1 cellular context compared by ENCODE assay signal in genomic region chr7:106615808-106616691, GRCh38.
TF ChIP-seq lines count a peak whose summit lies in the region.

No MANE protein-coding gene starts in this region.

TF ChIP-seq in K562, 482 proteins besides CTCF, POLR2A, EP300 and RAD21 (continued from another document and continues in another):
- TF ChIP-seq ARID4B (CRISPR knock-in tag; IDR thresholded peaks at IDR 0.05) (no peak), L3MBTL2 (IDR thresholded peaks at IDR 0.05) (peak; percentile 69), CXXC5 (CRISPR knock-in tag; IDR thresholded peaks at IDR 0.05) (peak; percentile 77), PHF8 (IDR thresholded peaks at IDR 0.05; ENCODE audit: borderline replicate concordance, low read length) (no peak), ATF1 (CRISPR knock-in tag; IDR thresholded peaks at IDR 0.05) (no peak), ATF1 (tag; IDR thresholded peaks at IDR 0.05) (0 out of 2 replicates have a peak, but pooled peaks have one; percentile 23), GABPA (tag; conservative IDR thresholded peaks at IDR 0.05; ENCODE audit: low read depth) (no peak), NEUROD1 (IDR thresholded peaks at IDR 0.05; ENCODE audit: borderline replicate concordance, low read depth, low read length, partially characterized antibody) (no peak), RBM22 (IDR thresholded peaks at IDR 0.05; ENCODE audit: low read depth, low read length, poor library complexity, severe bottlenecking) (no peak), SREBF2 (CRISPR knock-in tag; IDR thresholded peaks at IDR 0.05) (no peak), TEAD2 (tag; IDR thresholded peaks at IDR 0.05) (no peak), SFPQ (IDR thresholded peaks at IDR 0.05; ENCODE audit: low read depth, low read length) (no peak), HNRNPUL1 (IDR thresholded peaks at IDR 0.05; ENCODE audit: low read length) (no peak), ZNF518B (CRISPR knock-in tag; IDR thresholded peaks at IDR 0.05) (no peak), RBFOX2 (IDR thresholded peaks at IDR 0.05; ENCODE audit: low read depth, low read length) (no peak), ZNF445 (CRISPR knock-in tag; IDR thresholded peaks at IDR 0.05; ENCODE audit: low read depth) (no peak), TEAD4 (IDR thresholded peaks at IDR 0.05; ENCODE audit: low read length) (peak; percentile 71), TEAD4 (CRISPR knock-in tag; IDR thresholded peaks at IDR 0.05; ENCODE audit: borderline replicate concordance) (no peak), NBN (IDR thresholded peaks at IDR 0.05; ENCODE audit: low read depth) (peak; percentile 40; the same call in 1 of the 2 replicates), EHMT2 (IDR thresholded peaks at IDR 0.05) (peak; percentile 84; the same call in 1 of the 2 replicates), VEZF1 (CRISPR knock-in tag; IDR thresholded peaks at IDR 0.05) (peak; percentile 38), PHB2 (IDR thresholded peaks at IDR 0.05; ENCODE audit: low read depth) (peak; percentile 51; the same call in 1 of the 2 replicates), MCM5 (IDR thresholded peaks at IDR 0.05; ENCODE audit: low read depth) (no peak), POLR2AphosphoS5 (IDR thresholded peaks at IDR 0.05; ENCODE audit: control insufficient read depth, insufficient read depth, low read depth, low read length) (no peak), STAG1 (CRISPR knock-in tag; IDR thresholded peaks at IDR 0.05; ENCODE audit: borderline replicate concordance) (no peak), SMAD4 (CRISPR knock-in tag; conservative IDR thresholded peaks at IDR 0.05) (0 out of 2 replicates have a peak, but pooled peaks have one; percentile 25), CREM (IDR thresholded peaks at IDR 0.05; ENCODE audit: low read depth) (peak; percentile 81), CEBPZ (IDR thresholded peaks at IDR 0.05; ENCODE audit: borderline replicate concordance, low read depth, low read length) (no peak), ZFP1 (CRISPR knock-in tag; IDR thresholded peaks at IDR 0.05) (no peak), RFX5 (IDR thresholded peaks at IDR 0.05; ENCODE audit: low read depth, low read length) (no peak), ELF4 (CRISPR knock-in tag; IDR thresholded peaks at IDR 0.05) (0 out of 2 replicates have a peak, but pooled peaks have one; percentile 80), HOMEZ (CRISPR knock-in tag; IDR thresholded peaks at IDR 0.05) (no peak), ZMIZ1 (IDR thresholded peaks at IDR 0.05; ENCODE audit: low read depth in 2 of 2, low read length in 2 of 2) (no peak), GATAD2B (IDR thresholded peaks at IDR 0.05; ENCODE audit: borderline replicate concordance) (peak; percentile 68; the same call in 1 of the 2 replicates), CREBBP (IDR thresholded peaks at IDR 0.05; ENCODE audit: low read depth, low read length) (no peak), ZFP91 (CRISPR knock-in tag; IDR thresholded peaks at IDR 0.05) (no peak), KHSRP (IDR thresholded peaks at IDR 0.05) (0 out of 2 replicates have a peak, but pooled peaks have one; percentile 21), MXI1 (IDR thresholded peaks at IDR 0.05; ENCODE audit: low read depth, low read length) (no peak), PHF20 (IDR thresholded peaks at IDR 0.05; ENCODE audit: partially characterized antibody) (peak; percentile 11)
